8 cellular contexts compared by ENCODE assay signal in the genomic region with DNA sequence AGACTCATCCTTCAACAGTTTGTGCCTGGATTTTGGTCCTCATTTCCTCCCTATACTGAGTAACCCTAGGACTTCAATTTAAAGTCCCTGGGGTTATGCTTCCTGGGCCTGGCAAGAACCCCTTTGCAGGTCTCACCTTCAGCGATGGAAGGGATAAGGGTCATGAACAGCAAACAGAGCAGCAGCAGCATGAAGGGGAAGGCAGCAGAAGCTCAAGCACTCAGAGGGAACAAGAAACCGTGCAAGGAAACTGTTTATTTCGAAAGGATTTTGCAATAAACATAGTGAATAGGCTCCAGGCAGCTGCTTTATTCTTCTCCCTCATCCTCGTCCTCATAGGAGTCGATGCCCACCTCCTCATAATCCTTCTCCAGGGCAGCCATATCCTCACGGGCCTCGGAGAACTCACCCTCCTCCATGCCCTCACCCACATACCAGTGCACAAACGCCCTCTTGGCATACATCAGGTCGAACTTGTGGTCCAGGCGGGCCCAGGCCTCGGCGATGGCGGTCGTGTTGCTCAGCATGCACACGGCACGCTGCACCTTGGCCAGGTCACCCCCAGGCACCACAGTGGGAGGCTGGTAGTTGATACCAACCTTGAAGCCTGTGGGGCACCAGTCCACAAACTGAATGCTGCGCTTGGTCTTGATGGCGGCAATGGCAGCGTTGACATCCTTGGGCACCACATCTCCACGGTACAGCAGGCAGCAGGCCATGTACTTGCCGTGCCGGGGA. TPM values are rescaled to one million over a fixed set of nuclear protein-coding genes. Genes with fewer than 3 reads are reported as not detected.
DNase-seq lines count a peak whose midpoint lies in the region; ATAC-seq and TF ChIP-seq lines count a peak whose summit lies in the region.

No MANE protein-coding gene starts in this region.

- peaks cover 35% of the 10 kb centered on the region for H3K36me3 ChIP-seq in CD8-positive, alpha-beta memory T cell (ENCODE audit: insufficient read depth, low read length)
- H3K36me3 ChIP-seq in OCI-LY1 (ENCODE audit: insufficient read depth, low read length) (peaks cover 48% of the 10 kb centered on the region), parathyroid adenoma (ENCODE audit: control insufficient read depth, insufficient read depth, low read length) (no peaks in the 10 kb centered on the region)

- peak overlapping the region; percentile 73 for H3K4me2 ChIP-seq in OCI-LY1 (ENCODE audit: low read length)
- H3K4me2 ChIP-seq in parathyroid adenoma (ENCODE audit: low read length): peak overlapping the region; percentile 38

- peak overlapping the region; percentile 85 to 98 (median 94) for H3K27ac Mint-ChIP-seq in CD8-positive, alpha-beta memory T cell

- H3K36me3 Mint-ChIP-seq in CD8-positive, alpha-beta memory T cell: peaks cover 4 to 69% (median 25%) of the 10 kb centered on the region in 3 donors

- peaks cover 70% of the 10 kb centered on the region for H3K4me1 ChIP-seq in CD8-positive, alpha-beta memory T cell (ENCODE audit: insufficient read depth, low read length)
- H3K4me1 ChIP-seq in OCI-LY1 (ENCODE audit: insufficient read depth, low read length, severe bottlenecking): peaks cover 83% of the 10 kb centered on the region
- peaks cover 34% of the 10 kb centered on the region for H3K4me1 ChIP-seq in parathyroid adenoma

- H3K9me3 ChIP-seq in CD8-positive, alpha-beta memory T cell (ENCODE audit: low read length): no peaks in the 10 kb centered on the region
- H3K9me3 ChIP-seq in OCI-LY1 (ENCODE audit: low read length): no peaks in the 10 kb centered on the region
- no peaks in the 10 kb centered on the region for H3K9me3 ChIP-seq in parathyroid adenoma (ENCODE audit: control insufficient read depth, low read length)

- H3K27me3 ChIP-seq in CD8-positive, alpha-beta memory T cell (ENCODE audit: insufficient read depth, low read length, poor library complexity, severe bottlenecking): no peaks in the 10 kb centered on the region
- H3K27me3 ChIP-seq in OCI-LY1 (ENCODE audit: insufficient read depth, low read length): no peaks in the 10 kb centered on the region
- no peaks in the 10 kb centered on the region for H3K27me3 ChIP-seq in dorsolateral prefrontal cortex
- H3K27me3 ChIP-seq in parathyroid adenoma (ENCODE audit: control insufficient read depth, insufficient read depth, low read length): no peaks in the 10 kb centered on the region

- no peak for ATAC-seq in HG03469 (IDR thresholded peaks at IDR 0.05; ENCODE audit: unreplicated experiment)

- peaks cover 0 to 5% of the 10 kb centered on the region in 2 donors for H3K27me3 Mint-ChIP-seq in CD8-positive, alpha-beta memory T cell

- H3K27ac ChIP-seq in CD8-positive, alpha-beta memory T cell (ENCODE audit: low read depth, low read length): peak overlapping the region; percentile 69
- peak overlapping the region; percentile 98 for H3K27ac ChIP-seq in OCI-LY1 (ENCODE audit: low read depth, low read length, poor library complexity, severe bottlenecking)
- H3K27ac ChIP-seq in dorsolateral prefrontal cortex: peak overlapping the region in 57 of 59 donors; percentile 44 to 90 (median 78)
- H3K27ac ChIP-seq in parathyroid adenoma: peak overlapping the region; percentile 74

- intact Hi-C loops in dorsolateral prefrontal cortex (cut with DNase I) (no loop called here), posterior cingulate gyrus (cut with DNase I) (no loop called here)

- no peaks in the 10 kb centered on the region for H3K79me2 ChIP-seq in OCI-LY1 (ENCODE audit: insufficient read depth, low read length)
- peaks cover 2% of the 10 kb centered on the region for H3K79me2 ChIP-seq in parathyroid adenoma

- H3K9ac ChIP-seq in OCI-LY1 (ENCODE audit: low read length) (peak overlapping the region; percentile 68), parathyroid adenoma (no peak overlapping the region)

- no peak for TF ChIP-seq CTCF in OCI-LY1 (IDR thresholded peaks at IDR 0.05; ENCODE audit: low read length)
- no peak for TF ChIP-seq CTCF in dorsolateral prefrontal cortex (IDR thresholded peaks at IDR 0.05 in 54 of 56, conservative IDR thresholded peaks at IDR 0.05 in 2 of 56; ENCODE audit: low read depth in 1 of 56, partially characterized antibody in 56 of 56)
- TF ChIP-seq CTCF in parathyroid adenoma (IDR thresholded peaks at IDR 0.05): no peak

- H3K4me3 ChIP-seq in CD8-positive, alpha-beta memory T cell (ENCODE audit: low read length): peak overlapping the region; percentile 56
- H3K4me3 ChIP-seq in OCI-LY1 (ENCODE audit: low read depth, low read length, poor library complexity, severe bottlenecking) (peak overlapping the region; percentile 51), dorsolateral prefrontal cortex (peak overlapping the region in 31 of 59 donors; percentile 1 to 85 (median 20)), parathyroid adenoma (ENCODE audit: low read depth, low read length) (peak overlapping the region; percentile 28)

- no peaks in the 10 kb centered on the region for H3K9me2 ChIP-seq in OCI-LY1 (ENCODE audit: low read depth, low read length)

- peaks cover 0 to 2% (median 0%) of the 10 kb centered on the region in 5 donors for H3K9me3 Mint-ChIP-seq in CD8-positive, alpha-beta memory T cell

- H3K4me3 Mint-ChIP-seq in CD8-positive, alpha-beta memory T cell: peak overlapping the region; percentile 84 to 99 (median 90)

- POLR2A ChIA-PET in CD8-positive, alpha-beta memory T cell (lab: Charles Lee): interaction anchor here (1.3 to 11.9 kb wide), 7 partner anchors 10 to 74 kb away, joined by 4 to 164 read pairs (median 9); a partner anchor contains a TSS

- H2AFZ ChIP-seq in OCI-LY1 (ENCODE audit: low read length) (no peak overlapping the region), parathyroid adenoma (no peak overlapping the region)

- CTCF ChIA-PET in CD8-positive, alpha-beta memory T cell (lab: Charles Lee): interaction anchor here (0.7 to 12.3 kb wide), 17 partner anchors 11 to 96 kb away, joined by 3 to 136 read pairs (median 4); a partner anchor contains a TSS

- DNase-seq in CD8-positive, alpha-beta memory T cell: peak in 1 of 5 donors; percentile 44
- DNase-seq in dorsolateral prefrontal cortex (no peak), NCI-H1436 (lab: John Stamatoyannopoulos, UW) (no peak), NCI-H526 (lab: John Stamatoyannopoulos, UW) (no peak), posterior cingulate gyrus (no peak)

- peaks cover 74 to 79% (median 78%) of the 10 kb centered on the region in 3 donors for H3K4me1 Mint-ChIP-seq in CD8-positive, alpha-beta memory T cell

- 0 out of 2 replicates have a peak, but pooled peaks cover 2% of the 10 kb centered on the region for H3F3A ChIP-seq in OCI-LY1 (ENCODE audit: insufficient read depth, low read length)

- no peaks in the 10 kb centered on the region for H4K20me1 ChIP-seq in OCI-LY1 (ENCODE audit: insufficient read depth, low read length)

RNA-seq across cellular contexts. Expression of a gene that starts 2.8 kb away (rescaled TPM):
- not detected for total RNA-seq in CD8-positive, alpha-beta memory T cell
- polyA plus RNA-seq in CD8-positive, alpha-beta memory T cell: not detected
- under 1 TPM in 7 of 120 experiments, not detected in 113; 0.36 to 0.56 (median 0.42) TPM for total RNA-seq in dorsolateral prefrontal cortex

RNA-seq across cellular contexts. Expression of a gene that starts 3.5 kb away (rescaled TPM):
- 100 to 1,000 TPM; 175 to 178 TPM for total RNA-seq in CD8-positive, alpha-beta memory T cell
- polyA plus RNA-seq in CD8-positive, alpha-beta memory T cell: 234 TPM
- total RNA-seq in dorsolateral prefrontal cortex: 100 to 1,000 TPM in 118 of 120 experiments, 10 to 100 TPM in 2; 85.5 to 377 (median 243) TPM

RNA-seq across cellular contexts. Expression of a gene that starts 4.9 kb away (rescaled TPM):
- total RNA-seq in CD8-positive, alpha-beta memory T cell: 10 to 100 TPM; 23.0 to 26.1 TPM
- 18.6 TPM for polyA plus RNA-seq in CD8-positive, alpha-beta memory T cell
- 10 to 100 TPM; 12.1 to 36.1 (median 21.5) TPM for total RNA-seq in dorsolateral prefrontal cortex

RNA-seq across cellular contexts. Expression of a gene that starts 5.0 kb away (rescaled TPM):
- total RNA-seq in CD8-positive, alpha-beta memory T cell: 1 to 10 TPM; 2.6 to 3.5 TPM
- 0.99 TPM for polyA plus RNA-seq in CD8-positive, alpha-beta memory T cell
- total RNA-seq in dorsolateral prefrontal cortex: 10 to 100 TPM in 1 of 120 experiments, 1 to 10 TPM in 119; 2.9 to 10.5 (median 5.6) TPM

RNA-seq across cellular contexts. Expression of a gene that starts 20.6 kb away (rescaled TPM):
- total RNA-seq in CD8-positive, alpha-beta memory T cell: 10 to 100 TPM; 72.4 to 76.0 TPM
- 32.5 TPM for polyA plus RNA-seq in CD8-positive, alpha-beta memory T cell
- total RNA-seq in dorsolateral prefrontal cortex: 100 to 1,000 TPM in 8 of 120 experiments, 10 to 100 TPM in 112; 34.9 to 110 (median 67.6) TPM
